ENCODE assay signal across 6 cellular contexts in genomic region chr4:34824515-34824914, GRCh38.
"Had no signal": no experiment of that assay in that cellular context is flagged by ENCODE, and none has a peak within 500 bp of the region (broad histone marks: within the 10 kb centered on the region; RNA-seq: fewer than 3 reads in every experiment).

No MANE protein-coding gene starts in this region.

- H3K4me3 ChIP-seq: K562 had no signal

- ATAC-seq: HepG2, K562 had no signal

- DNase-seq: IMR-90, KBM-7, KG1 had no signal

- H3K27ac ChIP-seq: HL-60 had no signal
